ENCODE assay signal across 30 cellular contexts in genomic region chr4:14650127-14650526, GRCh38.
DNase-seq lines count a peak whose midpoint lies in the region; ATAC-seq, FAIRE-seq and TF ChIP-seq lines count a peak whose summit lies in the region.
"Had no signal": no experiment of that assay in that cellular context is flagged by ENCODE, and none has a peak within 500 bp of the region (broad histone marks: within the 10 kb centered on the region; RNA-seq: fewer than 3 reads in every experiment).

No MANE protein-coding gene starts in this region.

- TF ChIP-seq EP300 in HepG2 (IDR thresholded peaks at IDR 0.05; ENCODE audit: low read depth in 2 of 2, low read length in 2 of 2) (no peak), HepG2 (CRISPR knock-in tag; IDR thresholded peaks at IDR 0.05; ENCODE audit: borderline replicate concordance) (no peak), stomach (IDR thresholded peaks at IDR 0.05) (no peak)

- in situ Hi-C loops in HepG2 (cut with HindIII; ENCODE audit: extremely low pct_ligation_motif_present, low pct_unique_long_range_greater_than_20kb) (no loop called here), mammary epithelial cell (cut with MboI; ENCODE audit: low sequenced_read_pairs in 2 of 2) (no loop called here)

- DNase-seq in HepG2 (ENCODE audit: low spot score) (no peak), mammary epithelial cell (peak; percentile 6), iPS-NIHi7 (ENCODE audit: extremely low spot score) (peak; percentile 31), stomach (no peak), GM10248 (ENCODE audit: extremely low spot score) (no peak), caudate nucleus (lab: John Stamatoyannopoulos, UW) (no peak)
- DNase-seq in stimulated activated CD4-positive, alpha-beta T cell treated with anti-CD3 and anti-CD28 coated beads, Interleukin-2, amount 100 ng/mL, for 48 hours: no peak
- DNase-seq: activated CD4-positive, alpha-beta T cell treated with anti-CD3 and anti-CD28 coated beads for 4 hours; activated CD8-positive, alpha-beta T cell treated with anti-CD3 and anti-CD28 coated beads, Interleukin-2, amount 10 ng/mL, durations not matched to agents 7 days and 5 days; AML-193; aorta; Calu3; CD4-positive, CD25-positive, alpha-beta regulatory T cell; cerebellar nuclear complex; DMS79 treated with DMSO at 0.1 percent for 48 hours; dorsolateral prefrontal cortex; glutamatergic neuron; NCI-H1092; NCI-H1694; nephron progenitor cell; SHP77 treated with DMSO at 0.1 percent for 48 hours; T-helper 9 cell; upper lobe of right lung had no signal

- TF ChIP-seq CTCF in liver (IDR thresholded peaks at IDR 0.05; ENCODE audit: low read depth, low read length, missing input control) (no peak), HepG2 (CRISPR knock-in tag; IDR thresholded peaks at IDR 0.05) (no peak), mammary epithelial cell (conservative IDR thresholded peaks at IDR 0.05 in 1 of 2, IDR thresholded peaks at IDR 0.05 in 1 of 2; ENCODE audit: extremely low read depth in 1 of 2, insufficient read depth in 1 of 2, low read depth in 1 of 2, low read length in 2 of 2) (no peak), stomach (IDR thresholded peaks at IDR 0.05) (no peak), GM10248 (IDR thresholded peaks at IDR 0.05; ENCODE audit: control extremely low read depth, extremely low read depth, low read depth, missing control alignments) (no peak)

- no peak overlapping the region for H3K4me2 ChIP-seq in HepG2 (ENCODE audit: low read depth, low read length)
- H3K4me2 ChIP-seq in mammary epithelial cell (ENCODE audit: insufficient read depth, low read depth, low read length): no peak overlapping the region

- TF ChIP-seq POLR2A in HepG2 (IDR thresholded peaks at IDR 0.05; ENCODE audit: insufficient read depth in 1 of 2, low read depth in 2 of 2, low read length in 2 of 2) (no peak), stomach (IDR thresholded peaks at IDR 0.05) (no peak)

- no peak for TF ChIP-seq RAD21 in liver (IDR thresholded peaks at IDR 0.05)
- no peak for TF ChIP-seq RAD21 in HepG2 (CRISPR knock-in tag; IDR thresholded peaks at IDR 0.05)

- H3K27me3 ChIP-seq in liver (ENCODE audit: control insufficient read depth in 4 of 4, insufficient read depth in 4 of 4, low read length in 3 of 4) (no peaks in the 10 kb centered on the region), HepG2 (ENCODE audit: control insufficient read depth in 1 of 2, insufficient read depth in 2 of 2, low read length in 2 of 2) (no peaks in the 10 kb centered on the region; a peak in 1 of 5 replicates), mammary epithelial cell (ENCODE audit: insufficient read depth, low read length) (no peaks in the 10 kb centered on the region), stomach (no peaks in the 10 kb centered on the region)
- H3K27me3 ChIP-seq: dorsolateral prefrontal cortex, upper lobe of right lung had no signal

- H3K36me3 ChIP-seq in liver (ENCODE audit: control insufficient read depth in 4 of 4, insufficient read depth in 3 of 4, low read depth in 1 of 4, low read length in 3 of 4) (no peaks in the 10 kb centered on the region), HepG2 (replicated peaks in 1 of 2; ENCODE audit: control insufficient read depth in 1 of 2, insufficient read depth in 2 of 2, low read length in 2 of 2) (no peaks in the 10 kb centered on the region), mammary epithelial cell (ENCODE audit: insufficient read depth, low read length) (no peaks in the 10 kb centered on the region), stomach (no peaks in the 10 kb centered on the region)
- H3K36me3 ChIP-seq: upper lobe of right lung had no signal

- WGBS in liver: 95% methylated on average over 2 of the region's 2 CpGs
- WGBS in HepG2 (ENCODE audit: low lambda C conversion rate): 29% methylated on average over 2 of the region's 2 CpGs
- WGBS in mammary epithelial cell (ENCODE audit: low coverage, missing lambda C conversion rate): 100% methylated on average over 2 of the region's 2 CpGs
- WGBS in stomach, 5 donors: 89 to 93% (median 92%) methylated on average over 2 of the region's 2 CpGs

- no peaks in the 10 kb centered on the region for H3K4me1 ChIP-seq in liver (ENCODE audit: control insufficient read depth in 4 of 4, insufficient read depth in 4 of 4, low read length in 3 of 4)
- H3K4me1 ChIP-seq in HepG2 (ENCODE audit: insufficient read depth, low read length): no peaks in the 10 kb centered on the region
- no peaks in the 10 kb centered on the region for H3K4me1 ChIP-seq in mammary epithelial cell (ENCODE audit: insufficient read depth, low read length)
- H3K4me1 ChIP-seq in stomach: no peaks in the 10 kb centered on the region
- H3K4me1 ChIP-seq: upper lobe of right lung had no signal

- CTCF ChIA-PET in HepG2 (lab: Yijun Ruan, JAX; ENCODE audit: low intra/inter-chr PET ratio, low total read pairs): no interaction called here
- CTCF ChIA-PET in mammary epithelial cell (lab: Charles Lee; ENCODE audit: low non-redundant PET): interaction anchor here (0.7 kb wide), 1 partner anchor 372 kb away, joined by 6 read pairs; no protein-coding TSS in a partner anchor
- CTCF ChIA-PET in GM10248 (lab: Yijun Ruan, JAX): interaction anchor here (2.4 kb wide), 1 partner anchor 24 kb away, joined by 5 read pairs; no protein-coding TSS in a partner anchor

- H3K4me3 ChIP-seq in liver (ENCODE audit: low read depth in 1 of 3, low read length in 3 of 3): no peak overlapping the region
- H3K4me3 ChIP-seq in HepG2 (replicated peaks in 1 of 3; ENCODE audit: insufficient read depth in 1 of 3, low read depth in 2 of 3, low read length in 3 of 3): no peak overlapping the region
- H3K4me3 ChIP-seq in mammary epithelial cell (replicated peaks in 1 of 3; ENCODE audit: insufficient read depth in 1 of 3, low read depth in 2 of 3, low read length in 3 of 3): no peak overlapping the region
- no peak overlapping the region for H3K4me3 ChIP-seq in stomach
- H3K4me3 ChIP-seq: dorsolateral prefrontal cortex, lung, upper lobe of right lung had no signal

- H2AFZ ChIP-seq in HepG2 (ENCODE audit: low read length): no peak overlapping the region
- H2AFZ ChIP-seq in mammary epithelial cell (ENCODE audit: low read depth, low read length): no peak overlapping the region

- no peak overlapping the region for H3K9ac ChIP-seq in liver (ENCODE audit: low read depth in 1 of 2, low read length in 2 of 2)
- no peak overlapping the region for H3K9ac ChIP-seq in HepG2 (ENCODE audit: insufficient read depth, low read depth, low read length)
- H3K9ac ChIP-seq in mammary epithelial cell (ENCODE audit: insufficient read depth, low read length): no peak overlapping the region

- intact Hi-C loops in HepG2 (cut with micrococcal nuclease; ENCODE audit: unreplicated experiment) (no loop called here), mammary epithelial cell (cut with micrococcal nuclease) (no loop called here), stomach (cut with DNase I; ENCODE audit: low total_unique reads) (no loop called here)

- H4K20me1 ChIP-seq in HepG2 (ENCODE audit: insufficient read depth, low read length): no peaks in the 10 kb centered on the region
- H4K20me1 ChIP-seq in mammary epithelial cell (ENCODE audit: insufficient read depth, low read length): no peaks in the 10 kb centered on the region

- H3K79me2 ChIP-seq in HepG2 (ENCODE audit: insufficient read depth, low read length): no peaks in the 10 kb centered on the region
- H3K79me2 ChIP-seq in mammary epithelial cell (ENCODE audit: insufficient read depth, low read length): no peaks in the 10 kb centered on the region

- POLR2A ChIA-PET in HepG2 (lab: Yijun Ruan, JAX): no interaction called here
- POLR2A ChIA-PET in GM10248 (lab: Yijun Ruan, JAX): no interaction called here

- FAIRE-seq in HepG2 (lab: Jason Lieb, UNC): no peak
- FAIRE-seq: A204.1 had no signal

- no TSS peak for BruUV-seq in HepG2 (replicated peaks; lab: Mats Ljungman, UMichigan)
- no TSS peak for BruUV-seq in mammary epithelial cell (replicated peaks; lab: Mats Ljungman, UMichigan)

- H3K9me3 ChIP-seq in liver (ENCODE audit: control insufficient read depth in 4 of 4, low read length in 3 of 4): no peaks in the 10 kb centered on the region
- H3K9me3 ChIP-seq in HepG2 (ENCODE audit: low read length): peaks cover 88% of the 10 kb centered on the region
- no peaks in the 10 kb centered on the region for H3K9me3 ChIP-seq in mammary epithelial cell (replicated peaks; ENCODE audit: insufficient read depth, low read length)
- no peaks in the 10 kb centered on the region for H3K9me3 ChIP-seq in stomach
- H3K9me3 ChIP-seq: upper lobe of right lung had no signal

- H3K27ac ChIP-seq in liver (ENCODE audit: low read depth in 1 of 2, low read length in 2 of 2) (no peak overlapping the region), HepG2 (ENCODE audit: extremely low read length, insufficient read depth, low read length) (no peak overlapping the region), mammary epithelial cell (ENCODE audit: insufficient read depth, low read depth, low read length) (no peak overlapping the region), stomach (no peak overlapping the region), caudate nucleus (ENCODE audit: low read depth, low read length) (no peak overlapping the region)
- H3K27ac ChIP-seq: dorsolateral prefrontal cortex, upper lobe of right lung, VCaP had no signal

- dilution Hi-C loops in mammary epithelial cell (cut with HindIII; ENCODE audit: low sequenced_read_pairs): no loop called here

- ATAC-seq in HepG2: no peak
- ATAC-seq: activated CD8-positive, alpha-beta T cell treated with anti-CD3 and anti-CD28 coated beads, Interleukin-2, amount 10 ng/mL, durations not matched to agents 7 days and 5 days; activated naive CD4-positive, alpha-beta T cell treated with anti-CD3 and anti-CD28 coated beads, Interleukin-2, amount 50 U/mL, for 72 hours; Panc1; stimulated activated effector memory CD8-positive, alpha-beta T cell treated with anti-CD3 and anti-CD28 coated beads, Interleukin-12 subunit alpha, Interleukin-12 subunit beta, amount 100 ng/mL, for 72 hours; upper lobe of right lung had no signal

TF ChIP-seq in HepG2, 621 proteins besides CTCF, POLR2A, EP300 and RAD21 (continues in another document):
- TF ChIP-seq SKIL (CRISPR knock-in tag; IDR thresholded peaks at IDR 0.05; ENCODE audit: borderline replicate concordance): no peak
- TF ChIP-seq BRCA1 (CRISPR knock-in tag; IDR thresholded peaks at IDR 0.05): no peak

Comparison
In these comparisons a context has a peak if more than half of its experiments do, and no peak if none do; other contexts are left out.
1. DNase-seq: peak in mammary epithelial cell (single experiment) and iPS-NIHi7 (single experiment); none in HepG2 (single experiment), stomach (single experiment), stimulated activated CD4-positive, alpha-beta T cell treated with anti-CD3 and anti-CD28 coated beads, Interleukin-2, amount 100 ng/mL, for 48 hours (0 of 2), GM10248 (single experiment) and caudate nucleus (0 of 61).